8 cellular contexts compared by ENCODE assay signal in genomic region chr19:16497042-16497441, GRCh38. TPM values are rescaled to one million over a fixed set of nuclear protein-coding genes. Genes with fewer than 3 reads are reported as not detected.
DNase-seq lines count a peak whose midpoint lies in the region; TF ChIP-seq lines count a peak whose summit lies in the region.

No MANE protein-coding gene starts in this region.

- no peaks in the 10 kb centered on the region for H4K20me1 ChIP-seq in GM23248 (ENCODE audit: insufficient read depth)

- peak overlapping the region; percentile 94 for H2AFZ ChIP-seq in GM23248

- H3K9ac ChIP-seq in GM23248 (peak overlapping the region; percentile 91), skeletal muscle tissue (ENCODE audit: low read depth in 1 of 3, low read length in 3 of 3) (peak overlapping the region; percentile 45 to 85 (median 74))

- H3K9me2 ChIP-seq in GM23248 (ENCODE audit: insufficient read depth), result no peaks in the 10 kb centered on the region

- peak overlapping the region; percentile 82 for H3K4me3 ChIP-seq in GM23248
- peak overlapping the region; percentile 74 for H3K4me3 ChIP-seq in SJCRH30
- peak overlapping the region; percentile 90 for H3K4me3 ChIP-seq in fibroblast of pulmonary artery (replicated peaks; ENCODE audit: low read depth, low read length)
- H3K4me3 ChIP-seq in skeletal muscle tissue (ENCODE audit: low read length in 3 of 3), result peak overlapping the region; percentile 82 to 92 (median 82)

- H3K36me3 ChIP-seq in GM23248 (ENCODE audit: low read depth), result no peaks in the 10 kb centered on the region
- peaks cover 3% of the 10 kb centered on the region; the same call in 1 of the 2 replicates for H3K36me3 ChIP-seq in SJCRH30
- peaks cover 0 to 8% (median 2%) of the 10 kb centered on the region in 3 donors for H3K36me3 ChIP-seq in skeletal muscle tissue (ENCODE audit: control insufficient read depth in 3 of 3, insufficient read depth in 3 of 3, low read length in 3 of 3)

- in situ Hi-C loops in GM23248 (cut with MboI), result no loop called here

- no peaks in the 10 kb centered on the region for H3K27me3 ChIP-seq in GM23248 (replicated peaks; ENCODE audit: insufficient read depth)
- H3K27me3 ChIP-seq in SJCRH30, result no peaks in the 10 kb centered on the region
- H3K27me3 ChIP-seq in skeletal muscle tissue (ENCODE audit: control insufficient read depth in 3 of 3, insufficient read depth in 3 of 3, low read length in 3 of 3), result no peaks in the 10 kb centered on the region

- H3K27ac ChIP-seq in GM23248 (peak overlapping the region; percentile 92), SJCRH30 (no peak overlapping the region; the same call in 1 of the 2 replicates), skeletal muscle tissue (ENCODE audit: low read depth, low read length) (peak overlapping the region; percentile 83)

- peak overlapping the region; percentile 70 for H3K4me2 ChIP-seq in GM23248 (ENCODE audit: unreplicated experiment)

- peaks cover 41% of the 10 kb centered on the region for H3K79me2 ChIP-seq in GM23248 (ENCODE audit: insufficient read depth)

- no peak for TF ChIP-seq CTCF in fibroblast of pulmonary artery (IDR thresholded peaks at IDR 0.05; ENCODE audit: low read length, missing control alignments)

- H3K4me1 ChIP-seq in GM23248 (ENCODE audit: insufficient read depth) (0 out of 2 replicates have a peak, but pooled peaks cover 3% of the 10 kb centered on the region), SJCRH30 (no peaks in the 10 kb centered on the region), skeletal muscle tissue (ENCODE audit: control insufficient read depth in 3 of 3, insufficient read depth in 3 of 3, low read length in 3 of 3) (peaks cover 3 to 11% (median 6%) of the 10 kb centered on the region in 3 donors)

- no peaks in the 10 kb centered on the region for H3F3A ChIP-seq in GM23248 (ENCODE audit: insufficient read depth)

- DNase-seq in GM23248 (peak; percentile 42), SJCRH30 (no peak), fibroblast of pulmonary artery (ENCODE audit: low read depth) (no peak), NCI-H2029 treated with DMSO at 0.1 percent for 48 hours (lab: John Stamatoyannopoulos, UW) (no peak), COLO668 (lab: John Stamatoyannopoulos, UW; ENCODE audit: unreplicated experiment) (no peak), LoVo (ENCODE audit: low spot score) (no peak), NCI-H345 treated with DMSO at 0.1 percent for 48 hours (lab: John Stamatoyannopoulos, UW; ENCODE audit: unreplicated experiment) (no peak)

- 51 to 52% methylated on average over 11 to 12 of the region's 12 CpGs for WGBS in GM23248 (ENCODE audit: low coverage in 1 of 2, low lambda C conversion rate in 2 of 2, missing lambda C conversion rate in 2 of 2), 2 experiments

- no peaks in the 10 kb centered on the region for H3K9me3 ChIP-seq in GM23248 (ENCODE audit: low read depth)
- H3K9me3 ChIP-seq in SJCRH30 (replicated peaks), result no peaks in the 10 kb centered on the region
- H3K9me3 ChIP-seq in skeletal muscle tissue (ENCODE audit: control insufficient read depth in 3 of 3, low read length in 3 of 3), result no peaks in the 10 kb centered on the region

RNA-seq across cellular contexts. Expression of gene C19orf44, which starts 0.8 kb away (rescaled TPM):
- 4.2 and 5.1 TPM in 2 replicates for total RNA-seq in GM23248 (2014; rRNA removed; shearing (Covaris generic))
- 2.4 and 3.5 TPM in 2 replicates for polyA plus RNA-seq in GM23248 (2016; fragmentation: Nextera tagmentation; extraction: Ambion mirVana)
- 4.7 and 5.3 TPM in 2 replicates for total RNA-seq in SJCRH30 (2014; rRNA removed; shearing (Covaris generic))
- 2.6 TPM for total RNA-seq in skeletal muscle tissue

RNA-seq across cellular contexts. Expression of gene CALR3, which starts 1.1 kb away (rescaled TPM):
- not detected in 2 replicates for total RNA-seq in GM23248 (2014; rRNA removed; shearing (Covaris generic))
- not detected in 2 replicates for polyA plus RNA-seq in GM23248 (2016; fragmentation: Nextera tagmentation; extraction: Ambion mirVana)
- total RNA-seq in SJCRH30 (2014; rRNA removed; shearing (Covaris generic)), result not detected in 2 replicates
- under 0.01 TPM for total RNA-seq in skeletal muscle tissue

RNA-seq across cellular contexts. Expression of gene EPS15L1, which starts 25.3 kb away (rescaled TPM):
- 3.1 and 9.0 TPM in 2 replicates for total RNA-seq in GM23248 (2014; rRNA removed; shearing (Covaris generic))
- polyA plus RNA-seq in GM23248 (2016; fragmentation: Nextera tagmentation; extraction: Ambion mirVana), result 23.4 and 28.6 TPM in 2 replicates
- 15.6 and 20.1 TPM in 2 replicates for total RNA-seq in SJCRH30 (2014; rRNA removed; shearing (Covaris generic))
- total RNA-seq in skeletal muscle tissue, result 15.1 TPM

RNA-seq across cellular contexts. Expression of gene CHERP, which starts 45.2 kb away (rescaled TPM):
- 1.4 and 2.9 TPM in 2 replicates for total RNA-seq in GM23248 (2014; rRNA removed; shearing (Covaris generic))
- polyA plus RNA-seq in GM23248 (2016; fragmentation: Nextera tagmentation; extraction: Ambion mirVana), result 16.8 and 20.5 TPM in 2 replicates
- 21.1 and 23.0 TPM in 2 replicates for total RNA-seq in SJCRH30 (2014; rRNA removed; shearing (Covaris generic))
- 7.3 TPM for total RNA-seq in skeletal muscle tissue
